8 cellular contexts compared by ENCODE assay signal in genomic region chr6:80832337-80832736, GRCh38.
"Had no signal": no experiment of that assay in that cellular context is flagged by ENCODE, and none has a peak within 500 bp of the region (broad histone marks: within the 10 kb centered on the region; RNA-seq: fewer than 3 reads in every experiment).

No MANE protein-coding gene starts in this region.

- H3K4me3 ChIP-seq: GM12878 had no signal

- FAIRE-seq: G401.6, GM12878, GM12891, GM12892, GM18507, GM19239 had no signal

- ATAC-seq: GM12878 had no signal

- DNase-seq: GDM1, GF-D8 had no signal
